In genomic region chr6:72826033-72826432, GRCh38 we compare ENCODE assay signal across 14 cellular contexts.
DNase-seq lines count a peak whose midpoint lies in the region; ATAC-seq and TF ChIP-seq lines count a peak whose summit lies in the region.
"Had no signal": no experiment of that assay in that cellular context is flagged by ENCODE, and none has a peak within 500 bp of the region (broad histone marks: within the 10 kb centered on the region; RNA-seq: fewer than 3 reads in every experiment).

No MANE protein-coding gene starts in this region.

- no peaks in the 10 kb centered on the region for H4K20me1 ChIP-seq in PC-3 (ENCODE audit: low read length)

- peaks cover 23% of the 10 kb centered on the region for H3K4me1 Mint-ChIP-seq in activated CD4-positive, alpha-beta T cell treated with anti-CD3 and anti-CD28 coated beads for 36 hours

- DNase-seq in activated CD4-positive, alpha-beta T cell treated with anti-CD3 and anti-CD28 coated beads for 36 hours = no peak
- DNase-seq in activated CD4-positive, alpha-beta T cell treated with anti-CD3 and anti-CD28 coated beads, Interleukin-2, amount 50 U/mL, for 48 hours = no peak
- peak; percentile 68 for DNase-seq in PC-3
- DNase-seq in epithelial cell of esophagus (ENCODE audit: low read depth) = peak; percentile 76
- DNase-seq in retinal pigment epithelial cell (ENCODE audit: low read depth) = peak; percentile 30
- no peak for DNase-seq in heart left ventricle
- no peak for DNase-seq in NCI-H2196 (lab: John Stamatoyannopoulos, UW; ENCODE audit: unreplicated experiment)
- DNase-seq: GF-D8, NCI-H1092 treated with DMSO at 0.1 percent for 48 hours, SJCRH30 had no signal

- H3K79me2 ChIP-seq in PC-3 (ENCODE audit: low read length) = no peaks in the 10 kb centered on the region

- no peaks in the 10 kb centered on the region for H3K9me2 ChIP-seq in PC-3 (replicated peaks; ENCODE audit: low read length)

- H3K9ac ChIP-seq in PC-3 (ENCODE audit: low read length) = peak overlapping the region; percentile 34; the same call in 1 of the 2 replicates

- CTCF ChIA-PET in activated CD4-positive, alpha-beta T cell treated with anti-CD3 and anti-CD28 coated beads for 36 hours (lab: Charles Lee) = no interaction called here
- CTCF ChIA-PET in PC-3 (lab: Charles Lee) = no interaction called here

- TF ChIP-seq POLR2A in heart left ventricle (IDR thresholded peaks at IDR 0.05) = no peak

- no peak overlapping the region for H2AFZ ChIP-seq in PC-3 (ENCODE audit: low read length)

- no peak overlapping the region for H3K27ac Mint-ChIP-seq in activated CD4-positive, alpha-beta T cell treated with anti-CD3 and anti-CD28 coated beads for 36 hours
- H3K27ac Mint-ChIP-seq: natural killer cell treated with Interleukin-12 subunit alpha and Interleukin-12 subunit beta and Interleukin-15 and Interleukin-18, amount 100 ng/mL, for 72 hours had no signal

- no peaks in the 10 kb centered on the region for H3K27me3 ChIP-seq in PC-3 (ENCODE audit: low read length)
- no peaks in the 10 kb centered on the region for H3K27me3 ChIP-seq in heart left ventricle
- H3K27me3 ChIP-seq: right atrium auricular region had no signal

- POLR2A ChIA-PET in activated CD4-positive, alpha-beta T cell treated with anti-CD3 and anti-CD28 coated beads for 36 hours (lab: Charles Lee) = no interaction called here
- POLR2A ChIA-PET in PC-3 (lab: Charles Lee; ENCODE audit: unreplicated experiment) = no interaction called here

- no TSS peak for BruUV-seq in PC-3 (replicated peaks; lab: Mats Ljungman, UMichigan)

- intact Hi-C loops in activated CD4-positive, alpha-beta T cell treated with anti-CD3 and anti-CD28 coated beads for 36 hours (cut with DNase I, micrococcal nuclease) = loop anchor here in 1 of 2 experiments (5.0 kb wide), 1 partner anchor 204 kb away; the partner anchor contains the start of gene KCNQ5
- intact Hi-C loops in PC-3 (cut with micrococcal nuclease) = loop anchor here (5.0 kb wide), 1 partner anchor 126 kb away; no protein-coding TSS in a partner anchor
- intact Hi-C loops in heart left ventricle (cut with DNase I) = no loop called here

- no peak for TF ChIP-seq CTCF in PC-3 (conservative IDR thresholded peaks at IDR 0.05; ENCODE audit: low read depth, low read length)
- no peak for TF ChIP-seq CTCF in epithelial cell of esophagus (IDR thresholded peaks at IDR 0.05; ENCODE audit: insufficient read depth, low read depth, low read length, missing control alignments)
- no peak for TF ChIP-seq CTCF in retinal pigment epithelial cell (conservative IDR thresholded peaks at IDR 0.05; ENCODE audit: low read depth, low read length)
- no peak for TF ChIP-seq CTCF in heart left ventricle (IDR thresholded peaks at IDR 0.05)

- H3K4me2 ChIP-seq in PC-3 (ENCODE audit: low read length) = peak overlapping the region; percentile 43

- H3K9me3 ChIP-seq in PC-3 (ENCODE audit: low read length) (no peaks in the 10 kb centered on the region), heart left ventricle (peaks cover 0 to 5% (median 0%) of the 10 kb centered on the region in 12 donors)
- H3K9me3 ChIP-seq: right atrium auricular region, SJCRH30 had no signal

- no peak overlapping the region for H3K4me3 Mint-ChIP-seq in activated CD4-positive, alpha-beta T cell treated with anti-CD3 and anti-CD28 coated beads for 36 hours
- H3K4me3 Mint-ChIP-seq: natural killer cell treated with Interleukin-12 subunit alpha and Interleukin-12 subunit beta and Interleukin-15 and Interleukin-18, amount 100 ng/mL, for 72 hours; stimulated activated memory B cell treated with anti-CD40 and anti-IgM and Interleukin-4, amounts not matched to agents 10 μg/mL and 1 μg/mL and 100 μg/mL, for 72 hours had no signal

- H3K9me3 Mint-ChIP-seq in activated CD4-positive, alpha-beta T cell treated with anti-CD3 and anti-CD28 coated beads for 36 hours (ENCODE audit: low read depth) = no peaks in the 10 kb centered on the region
- H3K9me3 Mint-ChIP-seq: natural killer cell treated with Interleukin-12 subunit alpha and Interleukin-12 subunit beta and Interleukin-15 and Interleukin-18, amount 100 ng/mL, for 72 hours had no signal

- peaks cover 2% of the 10 kb centered on the region for H3K36me3 Mint-ChIP-seq in activated CD4-positive, alpha-beta T cell treated with anti-CD3 and anti-CD28 coated beads for 36 hours (ENCODE audit: low read depth)
- H3K36me3 Mint-ChIP-seq: natural killer cell treated with Interleukin-12 subunit alpha and Interleukin-12 subunit beta and Interleukin-15 and Interleukin-18, amount 100 ng/mL, for 72 hours had no signal

- H3K27me3 Mint-ChIP-seq in activated CD4-positive, alpha-beta T cell treated with anti-CD3 and anti-CD28 coated beads for 36 hours = no peaks in the 10 kb centered on the region
- H3K27me3 Mint-ChIP-seq: natural killer cell treated with Interleukin-12 subunit alpha and Interleukin-12 subunit beta and Interleukin-15 and Interleukin-18, amount 100 ng/mL, for 72 hours; stimulated activated memory B cell treated with anti-CD40 and anti-IgM and Interleukin-4, amounts not matched to agents 10 μg/mL and 1 μg/mL and 100 μg/mL, for 72 hours had no signal

- peak; percentile 83 for ATAC-seq in activated CD4-positive, alpha-beta T cell treated with anti-CD3 and anti-CD28 coated beads for 36 hours
- peak; percentile 72 for ATAC-seq in PC-3
- no peak for ATAC-seq in HG03196 (IDR thresholded peaks at IDR 0.05; ENCODE audit: unreplicated experiment)
- no peak for ATAC-seq in heart left ventricle
- ATAC-seq: stimulated activated memory B cell treated with anti-CD40 and anti-IgM and Interleukin-4, amounts not matched to agents 10 μg/mL and 1 μg/mL and 100 μg/mL, for 72 hours had no signal

- H3K27ac ChIP-seq in PC-3 (ENCODE audit: low read length) = peak overlapping the region; percentile 85
- H3K27ac ChIP-seq in heart left ventricle = no peak overlapping the region
- H3K27ac ChIP-seq: right atrium auricular region, SJCRH30 had no signal

- H3K4me3 ChIP-seq in PC-3 (ENCODE audit: low read length) (no peak overlapping the region), epithelial cell of esophagus (ENCODE audit: low read length) (no peak overlapping the region), retinal pigment epithelial cell (ENCODE audit: low read length) (no peak overlapping the region), heart left ventricle (no peak overlapping the region)
- H3K4me3 ChIP-seq: right atrium auricular region, SJCRH30 had no signal

- no peaks in the 10 kb centered on the region for H3K36me3 ChIP-seq in PC-3 (ENCODE audit: low read depth, low read length)
- no peaks in the 10 kb centered on the region for H3K36me3 ChIP-seq in heart left ventricle
- H3K36me3 ChIP-seq: right atrium auricular region, SJCRH30 had no signal

- WGBS in heart left ventricle, 4 donors = 79 to 91% (median 82%) methylated on average over 1 of the region's 1 CpG

- H3K4me1 ChIP-seq in PC-3 (ENCODE audit: insufficient read depth, low read length) (peaks cover 34% of the 10 kb centered on the region), heart left ventricle (no peaks in the 10 kb centered on the region)
- H3K4me1 ChIP-seq: right atrium auricular region, SJCRH30 had no signal

- H3F3A ChIP-seq in PC-3 (ENCODE audit: low read length, unreplicated experiment) = no peaks in the 10 kb centered on the region

Comparison
In these comparisons a context has a peak if more than half of its experiments do, and no peak if none do; other contexts are left out.
1. ATAC-seq: peak in activated CD4-positive, alpha-beta T cell treated with anti-CD3 and anti-CD28 coated beads for 36 hours (single experiment) and PC-3 (single experiment); none in HG03196 (single experiment) and heart left ventricle (0 of 4).
2. DNase-seq: peak in PC-3 (single experiment), epithelial cell of esophagus (single experiment) and retinal pigment epithelial cell (single experiment); none in activated CD4-positive, alpha-beta T cell treated with anti-CD3 and anti-CD28 coated beads for 36 hours (single experiment), activated CD4-positive, alpha-beta T cell treated with anti-CD3 and anti-CD28 coated beads, Interleukin-2, amount 50 U/mL, for 48 hours (0 of 2), heart left ventricle (0 of 5) and NCI-H2196 (single experiment).